ENCODE assay signal across 24 cellular contexts in genomic region chr2:10231551-10232085, GRCh38.
"Had no signal": no experiment of that assay in that cellular context is flagged by ENCODE, and none has a peak within 500 bp of the region (broad histone marks: within the 10 kb centered on the region; RNA-seq: fewer than 3 reads in every experiment).

No MANE protein-coding gene starts in this region.

- H3K4me3 ChIP-seq: coronary artery, dorsolateral prefrontal cortex, ovary, prostate gland, testis, transverse colon had no signal

- H3K9me3 Mint-ChIP-seq: mesothelial cell of epicardium had no signal

- FAIRE-seq: bronchial epithelial cell, frontal cortex, islet of Langerhans had no signal

- H3K27ac ChIP-seq: coronary artery, dorsolateral prefrontal cortex, ovary, prostate gland, testis, transverse colon, VCaP had no signal

- H3K27me3 ChIP-seq: dorsolateral prefrontal cortex, ovary, testis, transverse colon had no signal

- H3K27me3 Mint-ChIP-seq: activated T-helper 17 cell treated with anti-CD3 and anti-CD28 coated beads, Interleukin-2, amount 50 U/mL, for 72 hours had no signal

- H3K27ac Mint-ChIP-seq: activated CD4-positive, alpha-beta memory T cell treated with anti-CD3 and anti-CD28 coated beads for 36 hours; activated T-helper 17 cell treated with anti-CD3 and anti-CD28 coated beads, Interleukin-2, amount 50 U/mL, for 72 hours; mesothelial cell of epicardium had no signal

- H3K36me3 Mint-ChIP-seq: activated CD4-positive, alpha-beta memory T cell treated with anti-CD3 and anti-CD28 coated beads for 36 hours; mesothelial cell of epicardium; naive B cell had no signal

- H3K4me3 Mint-ChIP-seq: activated CD4-positive, alpha-beta memory T cell treated with anti-CD3 and anti-CD28 coated beads for 36 hours; activated CD4-positive, alpha-beta T cell treated with anti-CD3 and anti-CD28 coated beads, Interleukin-2, amount 10 ng/mL, durations not matched to agents 24 days and 14 days; activated T-cell treated with anti-CD3 and anti-CD28 coated beads, Interleukin-2, amount 50 U/mL, for 4 hours; activated T-helper 17 cell treated with anti-CD3 and anti-CD28 coated beads, Interleukin-2, amount 50 U/mL, for 72 hours; mesothelial cell of epicardium had no signal

- H3K36me3 ChIP-seq: ovary, prostate gland, transverse colon had no signal

- H3K9me3 ChIP-seq: ovary, prostate gland, testis, transverse colon had no signal

- H3K4me1 ChIP-seq: prostate gland had no signal

- DNase-seq: activated CD4-positive, alpha-beta memory T cell treated with anti-CD3 and anti-CD28 coated beads for 36 hours; activated CD4-positive, alpha-beta T cell treated with anti-CD3 and anti-CD28 coated beads, Interleukin-2, amount 10 ng/mL, durations not matched to agents 24 days and 14 days; activated gamma-delta T cell treated with Interleukin-2 at 50 U/mL for 16 hours; activated naive CD4-positive, alpha-beta T cell treated with anti-CD3 and anti-CD28 coated beads, Interleukin-2, amount 50 U/mL, for 16 hours; activated T-cell treated with anti-CD3 and anti-CD28 coated beads, Interleukin-2, amount 50 U/mL, for 4 hours; cerebellar nuclear complex; effector memory CD4-positive, alpha-beta T cell; naive B cell; retina; stimulated activated CD4-positive, alpha-beta T cell treated with anti-CD3 and anti-CD28 coated beads, Interleukin-2, amount 100 ng/mL, for 48 hours; stimulated activated naive CD8-positive, alpha-beta T cell treated with anti-CD3 and anti-CD28 coated beads, Interleukin-15, Interleukin-2, amounts not matched to agents 100 U/mL and 50 U/mL, for 24 hours; testis; transverse colon had no signal

- ATAC-seq: activated CD4-positive, CD25-positive, alpha-beta regulatory T cell treated with anti-CD3 and anti-CD28 coated beads, Interleukin-2, amount 50 U/mL, for 24 hours; activated T-cell treated with anti-CD3 and anti-CD28 coated beads, Interleukin-2, amount 50 U/mL, for 4 hours; activated T-helper 17 cell treated with anti-CD3 and anti-CD28 coated beads, Interleukin-2, amount 50 U/mL, for 72 hours; stimulated activated naive CD8-positive, alpha-beta T cell treated with anti-CD3 and anti-CD28 coated beads, Interleukin-15, Interleukin-2, amounts not matched to agents 100 U/mL and 50 U/mL, for 24 hours had no signal
